Comparison of ENCODE assay signal across 21 cellular contexts in the genomic region with DNA sequence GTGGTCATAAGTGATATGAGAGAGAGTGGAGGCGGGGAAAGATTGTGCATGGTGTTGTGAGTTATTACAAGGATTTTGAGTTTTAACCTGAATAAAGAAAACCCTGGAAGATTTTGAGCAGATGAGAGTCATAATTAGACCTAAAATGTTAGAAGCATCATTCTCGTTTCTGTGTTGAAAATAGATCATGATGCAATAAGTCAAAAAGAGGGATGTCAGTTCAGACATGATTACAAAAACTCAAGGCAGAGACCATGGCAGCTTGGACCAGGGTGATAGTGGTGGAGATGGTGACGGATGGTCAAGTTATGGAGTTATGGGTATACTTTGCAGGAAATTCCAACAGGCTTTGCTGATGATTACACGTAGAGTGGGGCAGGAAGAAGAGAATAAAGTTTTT.
DNase-seq lines count a peak whose midpoint lies in the region; FAIRE-seq and TF ChIP-seq lines count a peak whose summit lies in the region.
"Had no signal": no experiment of that assay in that cellular context is flagged by ENCODE, and none has a peak within 500 bp of the region (broad histone marks: within the 10 kb centered on the region; RNA-seq: fewer than 3 reads in every experiment).

No MANE protein-coding gene starts in this region.

- H3K4me2 ChIP-seq in endothelial cell of umbilical vein (ENCODE audit: insufficient read depth, low read length), result no peak overlapping the region
- H3K4me2 ChIP-seq: BLaER1 had no signal

- no peaks in the 10 kb centered on the region; the same call in 1 of the 2 replicates for H3K27me3 Mint-ChIP-seq in HFFc6 (ENCODE audit: insufficient read depth)

- H3K9me3 ChIP-seq in endothelial cell of umbilical vein (replicated peaks; ENCODE audit: control insufficient read depth, insufficient read depth, low read length), result no peaks in the 10 kb centered on the region
- H3K9me3 ChIP-seq: BE2C, BLaER1 had no signal

- CTCF ChIA-PET in endothelial cell of umbilical vein (lab: Charles Lee), result interaction anchor here (0.8 to 2.2 kb wide), 4 partner anchors 11 to 438 kb away, joined by 3 to 18 read pairs (median 6); no protein-coding TSS in a partner anchor

- peak overlapping the region; percentile 32; the same call in 1 of the 2 replicates for H3K27ac Mint-ChIP-seq in HFFc6
- H3K27ac Mint-ChIP-seq: CD4-positive, alpha-beta memory T cell; CD8-positive, alpha-beta memory T cell had no signal

- TF ChIP-seq CTCF in D721Med (IDR thresholded peaks at IDR 0.05; ENCODE audit: insufficient read depth, missing control alignments), result no peak
- no peak for TF ChIP-seq CTCF in HFFc6 (IDR thresholded peaks at IDR 0.05)
- TF ChIP-seq CTCF in endothelial cell of umbilical vein (IDR thresholded peaks at IDR 0.05; ENCODE audit: extremely low read depth in 1 of 2, insufficient read depth in 1 of 2, low read depth in 1 of 2, low read length in 2 of 2), result no peak

- H3K4me3 Mint-ChIP-seq in HFFc6, result no peak overlapping the region
- H3K4me3 Mint-ChIP-seq: CD14-positive monocyte; CD4-positive, alpha-beta memory T cell; CD4-positive, CD25-positive, alpha-beta regulatory T cell; CD8-positive, alpha-beta memory T cell had no signal

- POLR2A ChIA-PET in endothelial cell of umbilical vein (lab: Charles Lee), result no interaction called here

- FAIRE-seq in D721Med (lab: Jason Lieb, UNC), result peak; percentile 91
- FAIRE-seq in endothelial cell of umbilical vein (lab: Jason Lieb, UNC), result no peak
- FAIRE-seq: A204.1, G401.6, GM12891, GM19239 had no signal

- intact Hi-C loops in endothelial cell of umbilical vein (cut with micrococcal nuclease), result loop anchor here (10.0 kb wide), 1 partner anchor 734 kb away; no protein-coding TSS in a partner anchor

- H3K9me3 Mint-ChIP-seq in HFFc6, result no peaks in the 10 kb centered on the region
- H3K9me3 Mint-ChIP-seq: CD4-positive, alpha-beta memory T cell had no signal

- no peaks in the 10 kb centered on the region for H4K20me1 ChIP-seq in endothelial cell of umbilical vein (replicated peaks; ENCODE audit: control insufficient read depth, extremely low read depth, insufficient read depth, low read length)
- H4K20me1 ChIP-seq: BLaER1 had no signal

- no peaks in the 10 kb centered on the region for H3K27me3 ChIP-seq in endothelial cell of umbilical vein (ENCODE audit: control insufficient read depth in 2 of 2, insufficient read depth in 2 of 2, low read length in 2 of 2)
- H3K27me3 ChIP-seq: BE2C, BLaER1 had no signal

- peaks cover 55% of the 10 kb centered on the region for H3K4me1 ChIP-seq in endothelial cell of umbilical vein (ENCODE audit: control insufficient read depth, extremely low read depth, insufficient read depth, low read length)
- H3K4me1 ChIP-seq: BE2C had no signal

- H3K79me2 ChIP-seq in endothelial cell of umbilical vein (ENCODE audit: control insufficient read depth, insufficient read depth, low read length), result peaks cover 2% of the 10 kb centered on the region

- no peak overlapping the region for H3K4me3 ChIP-seq in endothelial cell of umbilical vein (replicated peaks in 1 of 3; ENCODE audit: insufficient read depth in 1 of 3, low read depth in 1 of 3, low read length in 3 of 3)
- H3K4me3 ChIP-seq: BLaER1 had no signal

- peaks cover 94% of the 10 kb centered on the region for H3K4me1 Mint-ChIP-seq in HFFc6 (ENCODE audit: low read depth)
- H3K4me1 Mint-ChIP-seq: CD14-positive monocyte; CD4-positive, alpha-beta memory T cell; CD8-positive, alpha-beta memory T cell had no signal

- DNase-seq in D721Med (ENCODE audit: insufficient read length, low spot score) (no peak), HFFc6 (no peak), endothelial cell of umbilical vein (ENCODE audit: low read depth, low spot score) (no peak), NCI-H187 treated with DMSO at 0.1 percent for 48 hours (lab: John Stamatoyannopoulos, UW) (no peak), GM19240 (ENCODE audit: insufficient read length, low spot score) (no peak)
- DNase-seq: 8988T; ACHN; BE2C; C1 segment of cervical spinal cord; CD4-positive, alpha-beta memory T cell; CD4-positive, CD25-positive, alpha-beta regulatory T cell; CD8-positive, alpha-beta memory T cell; COR-L47; DMS79 treated with DMSO at 0.1 percent for 48 hours; GF-D8 had no signal

- peaks cover 65% of the 10 kb centered on the region for H3K36me3 Mint-ChIP-seq in HFFc6 (ENCODE audit: low read depth)
- H3K36me3 Mint-ChIP-seq: CD14-positive monocyte; CD4-positive, alpha-beta memory T cell; CD4-positive, CD25-positive, alpha-beta regulatory T cell; CD8-positive, alpha-beta memory T cell had no signal

- TF ChIP-seq POLR2A in endothelial cell of umbilical vein (IDR thresholded peaks at IDR 0.05; ENCODE audit: low read depth, low read length), result no peak

- H3K27ac ChIP-seq in endothelial cell of umbilical vein (ENCODE audit: insufficient read depth, low read depth, low read length), result no peak overlapping the region
- H3K27ac ChIP-seq: BLaER1 had no signal

- no TSS peak for BruUV-seq in endothelial cell of umbilical vein (replicated peaks; lab: Mats Ljungman, UMichigan)

- H3K36me3 ChIP-seq in endothelial cell of umbilical vein (ENCODE audit: control insufficient read depth in 2 of 2, extremely low read depth in 1 of 2, insufficient read depth in 2 of 2, low read length in 2 of 2), result no peaks in the 10 kb centered on the region
- H3K36me3 ChIP-seq: BE2C, BLaER1 had no signal

- H3K9ac ChIP-seq in endothelial cell of umbilical vein (replicated peaks; ENCODE audit: extremely low read depth, insufficient read depth, low read length), result no peak overlapping the region
- H3K9ac ChIP-seq: BLaER1 had no signal

- peak overlapping the region; percentile 27 for H2AFZ ChIP-seq in endothelial cell of umbilical vein (ENCODE audit: low read depth, low read length)

- H3K9me1 ChIP-seq in endothelial cell of umbilical vein (replicated peaks; ENCODE audit: control insufficient read depth, extremely low read depth, insufficient read depth, low read length), result no peaks in the 10 kb centered on the region

- dilution Hi-C loops in endothelial cell of umbilical vein (cut with MboI; ENCODE audit: extremely low pct_ligation_motif_present, low sequenced_read_pairs), result no loop called here

TF ChIP-seq in endothelial cell of umbilical vein, 7 proteins besides CTCF, POLR2A, EP300 and RAD21:
- TF ChIP-seq, protein P1, sequence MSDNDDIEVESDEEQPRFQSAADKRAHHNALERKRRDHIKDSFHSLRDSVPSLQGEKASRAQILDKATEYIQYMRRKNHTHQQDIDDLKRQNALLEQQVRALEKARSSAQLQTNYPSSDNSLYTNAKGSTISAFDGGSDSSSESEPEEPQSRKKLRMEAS (IDR thresholded peaks at IDR 0.05; ENCODE audit: insufficient read depth, insufficient read length), result no peak
- TF ChIP-seq EZH2 (IDR thresholded peaks at IDR 0.05; ENCODE audit: borderline replicate concordance, low read depth, low read length, severe bottlenecking), result no peak
TF ChIP-seq in endothelial cell of umbilical vein: peak in this region for 0.
